ENCODE assay signal across 8 cellular contexts in genomic region chr2:192194866-192195547, GRCh38. TPM values are rescaled to one million over a fixed set of nuclear protein-coding genes. Genes with fewer than 3 reads are reported as not detected.
A peak's percentile ranks its signal among the peaks of the same experiment; 100 is the strongest.
DNase-seq lines count a peak whose midpoint lies in the region; ATAC-seq and TF ChIP-seq lines count a peak whose summit lies in the region.

A gene with protein sequence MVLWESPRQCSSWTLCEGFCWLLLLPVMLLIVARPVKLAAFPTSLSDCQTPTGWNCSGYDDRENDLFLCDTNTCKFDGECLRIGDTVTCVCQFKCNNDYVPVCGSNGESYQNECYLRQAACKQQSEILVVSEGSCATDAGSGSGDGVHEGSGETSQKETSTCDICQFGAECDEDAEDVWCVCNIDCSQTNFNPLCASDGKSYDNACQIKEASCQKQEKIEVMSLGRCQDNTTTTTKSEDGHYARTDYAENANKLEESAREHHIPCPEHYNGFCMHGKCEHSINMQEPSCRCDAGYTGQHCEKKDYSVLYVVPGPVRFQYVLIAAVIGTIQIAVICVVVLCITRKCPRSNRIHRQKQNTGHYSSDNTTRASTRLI (minus strand): TSS chr2:192194933. CDS start chr2:192194524, 409 bp downstream.

- H3K4me3 ChIP-seq in HAP-1 = peak within 1 kb of the TSS; percentile 49
- H3K4me3 ChIP-seq in WI38 (ENCODE audit: low read depth, low read length) = peak within 1 kb of the TSS; percentile 83
- peak within 1 kb of the TSS; percentile 52 for H3K4me3 ChIP-seq in kidney epithelial cell (ENCODE audit: low read depth, low read length)

- no peaks in the 10 kb centered on the region for H3K9me3 ChIP-seq in HAP-1

- peaks cover 2% of the 10 kb centered on the region; the same call in 1 of the 2 replicates for H3K4me1 ChIP-seq in HAP-1

- H3K9me3 Mint-ChIP-seq in chondrocyte (ENCODE audit: low read depth) = no peaks in the 10 kb centered on the region

- in situ Hi-C loops in HAP-1 (cut with MboI; ENCODE audit: low sequenced_read_pairs) = no loop called here

- DNase-seq in DMS53 treated with DMSO at 0.1 percent for 48 hours (lab: John Stamatoyannopoulos, UW; ENCODE audit: unreplicated experiment) = peak; percentile 70
- DNase-seq in HAP-1 (ENCODE audit: low spot score in 2 of 2) = peak; percentile 83 to 97
- DNase-seq in NCI-H1417 (lab: John Stamatoyannopoulos, UW) = peak; percentile 63 to 97 (median 95)
- peak; percentile 98 for DNase-seq in chondrocyte (ENCODE audit: low spot score)
- DNase-seq in kidney epithelial cell (ENCODE audit: low read depth) = peak; percentile 18
- DNase-seq in smooth muscle cell of the brain vasculature (ENCODE audit: low read depth, low spot score) = peak; percentile 86

- no peak for ATAC-seq in HG02763 (IDR thresholded peaks at IDR 0.05; ENCODE audit: unreplicated experiment)

- peaks cover 36% of the 10 kb centered on the region for H3K4me1 Mint-ChIP-seq in chondrocyte (ENCODE audit: low read depth)

- no peaks in the 10 kb centered on the region for H3K36me3 Mint-ChIP-seq in chondrocyte (ENCODE audit: low read depth)

- peak within 1 kb of the TSS; percentile 83 for H3K4me3 Mint-ChIP-seq in chondrocyte (ENCODE audit: unreplicated experiment)

- H3K27me3 ChIP-seq in HAP-1 (ENCODE audit: low read depth) (peaks cover 23% of the 10 kb centered on the region), kidney epithelial cell (ENCODE audit: control insufficient read depth, insufficient read depth, low read length) (peaks cover 54% of the 10 kb centered on the region)

- H3K27me3 Mint-ChIP-seq in chondrocyte (ENCODE audit: low read depth) = peaks cover 17% of the 10 kb centered on the region

- peak; percentile 40; the same call in 1 of the 2 replicates for TF ChIP-seq CTCF in WI38 (IDR thresholded peaks at IDR 0.05; ENCODE audit: low read depth, low read length)
- TF ChIP-seq CTCF in chondrocyte (IDR thresholded peaks at IDR 0.05) = peak; percentile 78
- TF ChIP-seq CTCF in kidney epithelial cell (IDR thresholded peaks at IDR 0.05; ENCODE audit: insufficient read depth, low read length, poor library complexity, severe bottlenecking) = peak; percentile 24

- H3K36me3 ChIP-seq in HAP-1 (replicated peaks) (no peaks in the 10 kb centered on the region), kidney epithelial cell (ENCODE audit: control insufficient read depth, insufficient read depth, low read length) (no peaks in the 10 kb centered on the region)

- no peak within 1 kb of the TSS for H3K27ac Mint-ChIP-seq in chondrocyte (ENCODE audit: unreplicated experiment)

RNA-seq across cellular contexts. Expression of the gene that starts here (rescaled TPM):
- total RNA-seq in chondrocyte = 1.4 to 8.6 TPM (median 1.5 TPM) in 3 replicates
- total RNA-seq in kidney epithelial cell = not detected in 2 replicates

Comparison
In these comparisons a context has a peak if more than half of its experiments do, and no peak if none do; other contexts are left out.
1. Peak in DNase-seq and H3K4me3 ChIP-seq in kidney epithelial cell; RNA of the gene not detected or under 1 TPM.
2. DNase-seq: peak in every context shown above with its lines; median percentile 98 in chondrocyte; 95 in NCI-H1417; 90 in HAP-1; 86 in smooth muscle cell of the brain vasculature; 70 in DMS53 treated with DMSO at 0.1 percent for 48 hours; 18 in kidney epithelial cell.
3. CTCF ChIP-seq: peak in every context shown above with its lines; median percentile 78 in chondrocyte; 40 in WI38; 24 in kidney epithelial cell.